Comparison of ENCODE assay signal across 2 cellular contexts in genomic region chr12:75648856-75649255, GRCh38.
TF ChIP-seq lines count a peak whose summit lies in the region.

No MANE protein-coding gene starts in this region.

TF ChIP-seq in HCT116, 20 proteins besides CTCF, POLR2A, EP300 and RAD21:
- TF ChIP-seq TCF7L2 (IDR thresholded peaks at IDR 0.05; ENCODE audit: borderline replicate concordance, extremely low read depth, insufficient read depth, insufficient read length): no peak
- TF ChIP-seq CEBPB (IDR thresholded peaks at IDR 0.05; ENCODE audit: low read depth): no peak
- TF ChIP-seq EZH2phosphoT487 (IDR thresholded peaks at IDR 0.05; ENCODE audit: borderline replicate concordance): no peak
- TF ChIP-seq ZNF274 (IDR thresholded peaks at IDR 0.05; ENCODE audit: low read depth, low read length): no peak
- no peak for TF ChIP-seq EZH2 (IDR thresholded peaks at IDR 0.05)
- TF ChIP-seq SP1 (IDR thresholded peaks at IDR 0.05; ENCODE audit: low read depth): no peak
- no peak for TF ChIP-seq MAX (IDR thresholded peaks at IDR 0.05)
- TF ChIP-seq ATF3 (IDR thresholded peaks at IDR 0.05): no peak
- TF ChIP-seq CBX3 (IDR thresholded peaks at IDR 0.05; ENCODE audit: low read depth): no peak
- no peak for TF ChIP-seq SRF (IDR thresholded peaks at IDR 0.05; ENCODE audit: low read depth)
- no peak for TF ChIP-seq POLR2AphosphoS5 (IDR thresholded peaks at IDR 0.05; ENCODE audit: low read depth, low read length)

TF ChIP-seq in K562, 482 proteins besides CTCF, POLR2A, EP300 and RAD21:
- TF ChIP-seq CBX2 (IDR thresholded peaks at IDR 0.05; ENCODE audit: insufficient read depth, low read length, poor library complexity, severe bottlenecking) (no peak), SRSF1 (IDR thresholded peaks at IDR 0.05; ENCODE audit: low read depth, low read length) (no peak), ZNF717 (CRISPR knock-in tag; IDR thresholded peaks at IDR 0.05) (no peak), TAF1 (IDR thresholded peaks at IDR 0.05; ENCODE audit: control insufficient read depth, extremely low read depth, insufficient read depth, low read length, severe bottlenecking) (no peak), TGIF2 (CRISPR knock-in tag; IDR thresholded peaks at IDR 0.05) (no peak), ZC3H8 (IDR thresholded peaks at IDR 0.05) (no peak), RUNX1 (IDR thresholded peaks at IDR 0.05; ENCODE audit: low read depth) (no peak), SMARCA4 (IDR thresholded peaks at IDR 0.05) (no peak), NFE2L1 (tag; IDR thresholded peaks at IDR 0.05; ENCODE audit: borderline replicate concordance, low read depth) (no peak), GTF2F1 (IDR thresholded peaks at IDR 0.05; ENCODE audit: low read depth, low read length) (no peak), MTF1 (CRISPR knock-in tag; IDR thresholded peaks at IDR 0.05; ENCODE audit: borderline replicate concordance) (no peak), MTA2 (IDR thresholded peaks at IDR 0.05; ENCODE audit: low read depth) (no peak), CBX3 (IDR thresholded peaks at IDR 0.05; ENCODE audit: borderline replicate concordance in 1 of 2, low read length in 2 of 2) (no peak), ZNF263 (CRISPR knock-in tag; IDR thresholded peaks at IDR 0.05; ENCODE audit: borderline replicate concordance) (no peak), ZNF175 (CRISPR knock-in tag; IDR thresholded peaks at IDR 0.05; ENCODE audit: low read depth) (no peak), FOXA3 (CRISPR knock-in tag; conservative IDR thresholded peaks at IDR 0.05 in 1 of 2, IDR thresholded peaks at IDR 0.05 in 1 of 2) (no peak)
- TF ChIP-seq, protein P1, sequence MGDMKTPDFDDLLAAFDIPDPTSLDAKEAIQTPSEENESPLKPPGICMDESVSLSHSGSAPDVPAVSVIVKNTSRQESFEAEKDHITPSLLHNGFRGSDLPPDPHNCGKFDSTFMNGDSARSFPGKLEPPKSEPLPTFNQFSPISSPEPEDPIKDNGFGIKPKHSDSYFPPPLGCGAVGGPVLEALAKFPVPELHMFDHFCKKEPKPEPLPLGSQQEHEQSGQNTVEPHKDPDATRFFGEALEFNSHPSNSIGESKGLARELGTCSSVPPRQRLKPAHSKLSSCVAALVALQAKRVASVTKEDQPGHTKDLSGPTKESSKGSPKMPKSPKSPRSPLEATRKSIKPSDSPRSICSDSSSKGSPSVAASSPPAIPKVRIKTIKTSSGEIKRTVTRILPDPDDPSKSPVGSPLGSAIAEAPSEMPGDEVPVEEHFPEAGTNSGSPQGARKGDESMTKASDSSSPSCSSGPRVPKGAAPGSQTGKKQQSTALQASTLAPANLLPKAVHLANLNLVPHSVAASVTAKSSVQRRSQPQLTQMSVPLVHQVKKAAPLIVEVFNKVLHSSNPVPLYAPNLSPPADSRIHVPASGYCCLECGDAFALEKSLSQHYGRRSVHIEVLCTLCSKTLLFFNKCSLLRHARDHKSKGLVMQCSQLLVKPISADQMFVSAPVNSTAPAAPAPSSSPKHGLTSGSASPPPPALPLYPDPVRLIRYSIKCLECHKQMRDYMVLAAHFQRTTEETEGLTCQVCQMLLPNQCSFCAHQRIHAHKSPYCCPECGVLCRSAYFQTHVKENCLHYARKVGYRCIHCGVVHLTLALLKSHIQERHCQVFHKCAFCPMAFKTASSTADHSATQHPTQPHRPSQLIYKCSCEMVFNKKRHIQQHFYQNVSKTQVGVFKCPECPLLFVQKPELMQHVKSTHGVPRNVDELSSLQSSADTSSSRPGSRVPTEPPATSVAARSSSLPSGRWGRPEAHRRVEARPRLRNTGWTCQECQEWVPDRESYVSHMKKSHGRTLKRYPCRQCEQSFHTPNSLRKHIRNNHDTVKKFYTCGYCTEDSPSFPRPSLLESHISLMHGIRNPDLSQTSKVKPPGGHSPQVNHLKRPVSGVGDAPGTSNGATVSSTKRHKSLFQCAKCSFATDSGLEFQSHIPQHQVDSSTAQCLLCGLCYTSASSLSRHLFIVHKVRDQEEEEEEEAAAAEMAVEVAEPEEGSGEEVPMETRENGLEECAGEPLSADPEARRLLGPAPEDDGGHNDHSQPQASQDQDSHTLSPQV (IDR thresholded peaks at IDR 0.05): no peak
